Comparison of ENCODE assay signal across 21 cellular contexts in the genomic region with DNA sequence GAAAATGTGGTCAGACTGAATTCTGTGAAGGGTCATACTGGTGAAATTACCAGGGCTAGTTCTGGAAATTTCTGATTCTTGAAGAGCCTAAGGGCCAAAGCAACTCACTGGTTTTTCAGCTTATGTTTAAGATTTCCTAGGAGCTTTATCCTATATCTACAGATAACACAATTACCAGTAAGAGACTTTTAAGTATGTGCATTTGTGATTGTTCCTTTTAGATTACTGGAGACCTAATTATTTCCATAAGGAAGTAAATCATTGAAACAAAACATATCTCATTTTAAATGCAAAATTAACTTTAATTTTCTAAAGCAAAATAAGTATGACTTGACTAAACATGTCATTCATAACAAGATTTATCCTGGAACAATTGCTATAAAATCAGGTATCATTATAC.
"Had no signal": no experiment of that assay in that cellular context is flagged by ENCODE, and none has a peak within 500 bp of the region (broad histone marks: within the 10 kb centered on the region; RNA-seq: fewer than 3 reads in every experiment).

No MANE protein-coding gene starts in this region.

- H3K9me3 Mint-ChIP-seq: dendritic cell treated with granulocyte-macrophage colony-stimulating factor and Interleukin-4, amounts not matched to agents 40 ng/mL and 50 ng/mL, for 4 days; stimulated activated naive B cell treated with anti-CD40 and anti-IgM and Interleukin-4, amounts not matched to agents 10 μg/mL and 1 μg/mL and 100 μg/mL, for 72 hours; WTC11 had no signal

- H3K27me3 Mint-ChIP-seq: activated CD4-positive, alpha-beta T cell treated with anti-CD3 and anti-CD28 coated beads for 36 hours; activated T-cell treated with anti-CD3 and anti-CD28 coated beads, Interleukin-2, amount 50 U/mL, for 24 hours; activated T-helper 17 cell treated with anti-CD3 and anti-CD28 coated beads, Interleukin-2, amount 50 U/mL, for 72 hours; dendritic cell treated with granulocyte-macrophage colony-stimulating factor and Interleukin-4, amounts not matched to agents 40 ng/mL and 50 ng/mL, for 4 days; progenitor cell of endocrine pancreas; stimulated activated naive B cell treated with anti-CD40 and anti-IgM and Interleukin-4, amounts not matched to agents 10 μg/mL and 1 μg/mL and 100 μg/mL, for 72 hours had no signal

- H3K27ac ChIP-seq: cardiac muscle cell, left ventricle myocardium inferior, upper lobe of right lung had no signal

- H3K9me3 ChIP-seq: left ventricle myocardium inferior, thoracic aorta, upper lobe of right lung had no signal

- FAIRE-seq: TTC549 had no signal

- H3K27ac Mint-ChIP-seq: activated CD4-positive, alpha-beta T cell treated with anti-CD3 and anti-CD28 coated beads for 36 hours; activated naive CD4-positive, alpha-beta T cell treated with anti-CD3 and anti-CD28 coated beads, Interleukin-2, amount 50 U/mL, for 72 hours; activated T-cell treated with anti-CD3 and anti-CD28 coated beads, Interleukin-2, amount 50 U/mL, for 24 hours; activated T-helper 17 cell treated with anti-CD3 and anti-CD28 coated beads, Interleukin-2, amount 50 U/mL, for 72 hours; dendritic cell treated with granulocyte-macrophage colony-stimulating factor and Interleukin-4, amounts not matched to agents 40 ng/mL and 50 ng/mL, for 4 days; natural killer cell; progenitor cell of endocrine pancreas; stimulated activated naive B cell treated with anti-CD40 and anti-IgM and Interleukin-4, amounts not matched to agents 10 μg/mL and 1 μg/mL and 100 μg/mL, for 72 hours had no signal

- H3K27me3 ChIP-seq: cardiac muscle cell, upper lobe of right lung had no signal

- DNase-seq: activated CD4-positive, alpha-beta T cell treated with anti-CD3 and anti-CD28 coated beads for 36 hours; activated CD4-positive, alpha-beta T cell treated with anti-CD3 and anti-CD28 coated beads, Interleukin-2, amount 50 U/mL, for 4 hours; activated CD8-positive, alpha-beta memory T cell treated with anti-CD3 and anti-CD28 coated beads for 24 hours; activated CD8-positive, alpha-beta memory T cell treated with anti-CD3 and anti-CD28 coated beads, Interleukin-2, amount 50 U/mL, for 4 hours; activated T-cell treated with anti-CD3 and anti-CD28 coated beads, Interleukin-2, amount 50 U/mL, for 24 hours; effector memory CD4-positive, alpha-beta T cell; glutamatergic neuron; left ventricle myocardium inferior; midbrain; natural killer cell; stimulated activated naive B cell treated with anti-CD40 and anti-IgM and Interleukin-4, amounts not matched to agents 10 μg/mL and 1 μg/mL and 100 μg/mL, for 72 hours; T-helper 1 cell; upper lobe of right lung had no signal

- H3K36me3 Mint-ChIP-seq: activated naive CD4-positive, alpha-beta T cell treated with anti-CD3 and anti-CD28 coated beads, Interleukin-2, amount 50 U/mL, for 72 hours; natural killer cell; stimulated activated naive B cell treated with anti-CD40 and anti-IgM and Interleukin-4, amounts not matched to agents 10 μg/mL and 1 μg/mL and 100 μg/mL, for 72 hours had no signal

- H3K4me3 Mint-ChIP-seq: activated CD4-positive, alpha-beta T cell treated with anti-CD3 and anti-CD28 coated beads for 36 hours; activated T-cell treated with anti-CD3 and anti-CD28 coated beads, Interleukin-2, amount 50 U/mL, for 24 hours; activated T-helper 17 cell treated with anti-CD3 and anti-CD28 coated beads, Interleukin-2, amount 50 U/mL, for 72 hours; dendritic cell treated with granulocyte-macrophage colony-stimulating factor and Interleukin-4, amounts not matched to agents 40 ng/mL and 50 ng/mL, for 4 days; natural killer cell; stimulated activated naive B cell treated with anti-CD40 and anti-IgM and Interleukin-4, amounts not matched to agents 10 μg/mL and 1 μg/mL and 100 μg/mL, for 72 hours; WTC11 had no signal

- H3K4me3 ChIP-seq: cardiac muscle cell, left ventricle myocardium inferior, upper lobe of right lung had no signal

- H3K36me3 ChIP-seq: thoracic aorta, upper lobe of right lung had no signal

- ATAC-seq: activated CD4-positive, alpha-beta T cell treated with anti-CD3 and anti-CD28 coated beads for 36 hours; activated naive CD4-positive, alpha-beta T cell treated with anti-CD3 and anti-CD28 coated beads, Interleukin-2, amount 50 U/mL, for 72 hours; activated T-helper 17 cell treated with anti-CD3 and anti-CD28 coated beads, Interleukin-2, amount 50 U/mL, for 72 hours; natural killer cell; stimulated activated naive B cell treated with anti-CD40 and anti-IgM and Interleukin-4, amounts not matched to agents 10 μg/mL and 1 μg/mL and 100 μg/mL, for 72 hours; upper lobe of right lung; WTC11 had no signal

- H3K4me1 Mint-ChIP-seq: activated CD4-positive, alpha-beta T cell treated with anti-CD3 and anti-CD28 coated beads for 36 hours; activated T-helper 17 cell treated with anti-CD3 and anti-CD28 coated beads, Interleukin-2, amount 50 U/mL, for 72 hours; natural killer cell; stimulated activated naive B cell treated with anti-CD40 and anti-IgM and Interleukin-4, amounts not matched to agents 10 μg/mL and 1 μg/mL and 100 μg/mL, for 72 hours had no signal

- H3K4me1 ChIP-seq: upper lobe of right lung had no signal
